Comparison of ENCODE assay signal across 15 cellular contexts in genomic region chr16:14475370-14476139, GRCh38.
DNase-seq lines count a peak whose midpoint lies in the region; ATAC-seq, FAIRE-seq and TF ChIP-seq lines count a peak whose summit lies in the region.
"Had no signal": no experiment of that assay in that cellular context is flagged by ENCODE, and none has a peak within 500 bp of the region (broad histone marks: within the 10 kb centered on the region; RNA-seq: fewer than 3 reads in every experiment).

No MANE protein-coding gene starts in this region.

- H3K4me1 Mint-ChIP-seq in Calu3 (ENCODE audit: low read depth, unreplicated experiment) (peaks cover 43% of the 10 kb centered on the region), mesothelial cell of epicardium (no peaks in the 10 kb centered on the region)
- H3K4me1 Mint-ChIP-seq: B cell had no signal

- H3K27ac ChIP-seq in HepG2 (ENCODE audit: extremely low read length, insufficient read depth, low read length) (peak overlapping the region; percentile 58), mesenchymal stem cell (ENCODE audit: low read length, poor library complexity, severe bottlenecking) (no peak overlapping the region)

- peak; percentile 68 for FAIRE-seq in HepG2 (lab: Jason Lieb, UNC)
- FAIRE-seq: GM19239, K562 had no signal

- no peak overlapping the region for H2BK5ac ChIP-seq in mesenchymal stem cell (ENCODE audit: low read depth, low read length, poor library complexity, severe bottlenecking)

- no peak for TF ChIP-seq CTCF in Calu3 (IDR thresholded peaks at IDR 0.05; ENCODE audit: unreplicated experiment)
- TF ChIP-seq CTCF in HepG2 (CRISPR knock-in tag; IDR thresholded peaks at IDR 0.05), result no peak
- TF ChIP-seq CTCF in mesothelial cell of epicardium (IDR thresholded peaks at IDR 0.05; ENCODE audit: unreplicated experiment), result no peak
- no peak for TF ChIP-seq CTCF in GM13977 (IDR thresholded peaks at IDR 0.05; ENCODE audit: extremely low read depth, insufficient read depth, missing control alignments)

- TF ChIP-seq POLR2A in HepG2 (IDR thresholded peaks at IDR 0.05; ENCODE audit: insufficient read depth in 1 of 2, low read depth in 2 of 2, low read length in 2 of 2), result peak in 1 of 2 experiments; percentile 31; a peak in 1 of 4 replicates

- H3K79me2 ChIP-seq in HepG2 (ENCODE audit: insufficient read depth, low read length), result no peaks in the 10 kb centered on the region

- H3K14ac ChIP-seq in mesenchymal stem cell (ENCODE audit: low read length in 2 of 2), result no peak overlapping the region

- TF ChIP-seq EP300 in HepG2 (IDR thresholded peaks at IDR 0.05; ENCODE audit: low read depth in 2 of 2, low read length in 2 of 2) (peak in 1 of 2 experiments; percentile 39; a peak in 1 of 4 replicates), HepG2 (CRISPR knock-in tag; IDR thresholded peaks at IDR 0.05; ENCODE audit: borderline replicate concordance) (0 out of 2 replicates have a peak, but pooled peaks have one; percentile 8)

- H3K4me3 Mint-ChIP-seq in Calu3 (ENCODE audit: low read depth, unreplicated experiment), result peak overlapping the region; percentile 21
- H3K4me3 Mint-ChIP-seq in mesothelial cell of epicardium, result no peak overlapping the region
- H3K4me3 Mint-ChIP-seq: B cell had no signal

- H4K8ac ChIP-seq in mesenchymal stem cell (ENCODE audit: low read length), result no peak overlapping the region

- H3K27me3 Mint-ChIP-seq in Calu3 (ENCODE audit: unreplicated experiment), result no peaks in the 10 kb centered on the region
- no peaks in the 10 kb centered on the region for H3K27me3 Mint-ChIP-seq in mesothelial cell of epicardium (ENCODE audit: low read depth)
- H3K27me3 Mint-ChIP-seq: B cell had no signal

- intact Hi-C loops in Calu3 (cut with micrococcal nuclease; ENCODE audit: unreplicated experiment), result no loop called here
- intact Hi-C loops in HepG2 (cut with micrococcal nuclease; ENCODE audit: unreplicated experiment), result loop anchor here (1.0 kb wide), 2 partner anchors 11 to 54 kb away; no protein-coding TSS in a partner anchor

- H4K91ac ChIP-seq in mesenchymal stem cell (ENCODE audit: low read length), result no peak overlapping the region

- H3K4me3 ChIP-seq in HepG2 (replicated peaks in 1 of 3; ENCODE audit: insufficient read depth in 1 of 3, low read depth in 2 of 3, low read length in 3 of 3) (no peak overlapping the region; a peak in 1 of 6 replicates), mesenchymal stem cell (ENCODE audit: insufficient read depth in 1 of 2, low read depth in 1 of 2, low read length in 2 of 2) (no peak overlapping the region)
- H3K4me3 ChIP-seq: K562 had no signal

- H3K27me3 ChIP-seq in HepG2 (ENCODE audit: control insufficient read depth in 1 of 2, insufficient read depth in 2 of 2, low read length in 2 of 2) (no peaks in the 10 kb centered on the region), mesenchymal stem cell (ENCODE audit: control insufficient read depth in 1 of 2, insufficient read depth in 1 of 2, low read length in 2 of 2) (no peaks in the 10 kb centered on the region)

- peak; percentile 21; the same call in 1 of the 2 replicates for TF ChIP-seq RAD21 in HepG2 (CRISPR knock-in tag; IDR thresholded peaks at IDR 0.05)

- in situ Hi-C loops in HepG2 (cut with HindIII; ENCODE audit: extremely low pct_ligation_motif_present, low pct_unique_long_range_greater_than_20kb) (no loop called here), GM13977 (cut with MboI; ENCODE audit: low pct_unique_long_range_greater_than_20kb, low sequenced_read_pairs, unreplicated experiment) (no loop called here)

- no peak overlapping the region for H3K18ac ChIP-seq in mesenchymal stem cell (ENCODE audit: low read depth in 1 of 2, low read length in 2 of 2)

- no peak overlapping the region for H2BK120ac ChIP-seq in mesenchymal stem cell (ENCODE audit: low read depth, low read length)

- WGBS in HepG2 (ENCODE audit: low lambda C conversion rate), result 17% methylated on average over 7 of the region's 7 CpGs
- WGBS in mesenchymal stem cell, result 87% methylated on average over 7 of the region's 7 CpGs

- H3K79me1 ChIP-seq in mesenchymal stem cell (replicated peaks; ENCODE audit: low read length, poor library complexity, severe bottlenecking), result peaks cover 8% of the 10 kb centered on the region

- ATAC-seq in HepG2, result peak; percentile 99
- ATAC-seq: K562 had no signal

- peak; percentile 54 for DNase-seq in Calu3
- DNase-seq in NCI-H1092 (lab: John Stamatoyannopoulos, UW), result peak; percentile 28
- peak; percentile 67 to 79 for DNase-seq in SHP77 (lab: John Stamatoyannopoulos, UW)
- DNase-seq in HepG2 (ENCODE audit: low spot score), result peak; percentile 91
- no peak for DNase-seq in mesothelial cell of epicardium (ENCODE audit: low spot score in 2 of 2, unreplicated experiment in 2 of 2)
- DNase-seq in mesenchymal stem cell, result no peak
- DNase-seq in NCI-H2227 treated with DMSO at 0.1 percent for 48 hours (lab: John Stamatoyannopoulos, UW), result no peak
- no peak for DNase-seq in GM13977 (ENCODE audit: low spot score)
- DNase-seq: cortex of kidney; OCI-M1; stimulated activated CD4-positive, alpha-beta T cell treated with anti-CD3 and anti-CD28 coated beads, Interleukin-2, amount 100 ng/mL, for 24 hours; trophoblast cell had no signal

- H3K36me3 Mint-ChIP-seq in Calu3 (ENCODE audit: insufficient read depth, unreplicated experiment) (peaks cover 18% of the 10 kb centered on the region), mesothelial cell of epicardium (peaks cover 27% of the 10 kb centered on the region)

- H3K36me3 ChIP-seq in HepG2 (replicated peaks in 1 of 2; ENCODE audit: control insufficient read depth in 1 of 2, insufficient read depth in 2 of 2, low read length in 2 of 2), result peaks cover 0 to 23% of the 10 kb centered on the region in 2 experiments; a peak in 4 of 5 replicates
- H3K36me3 ChIP-seq in mesenchymal stem cell (ENCODE audit: control insufficient read depth in 1 of 2, insufficient read depth in 2 of 2, low read depth in 1 of 2, low read length in 2 of 2), result peaks cover 11 to 17% of the 10 kb centered on the region in 2 experiments

- peak overlapping the region; percentile 25; the same call in 1 of the 2 replicates for H3K9ac ChIP-seq in HepG2 (ENCODE audit: insufficient read depth, low read depth, low read length)
- H3K9ac ChIP-seq in mesenchymal stem cell (ENCODE audit: low read length), result no peak overlapping the region

- no peak overlapping the region for H3K4ac ChIP-seq in mesenchymal stem cell (ENCODE audit: low read depth in 1 of 2, low read length in 2 of 2)

- peaks cover 51% of the 10 kb centered on the region for H3K4me1 ChIP-seq in HepG2 (ENCODE audit: insufficient read depth, low read length)
- peaks cover 1% of the 10 kb centered on the region for H3K4me1 ChIP-seq in mesenchymal stem cell (ENCODE audit: control insufficient read depth, insufficient read depth, low read depth, low read length)

- POLR2A ChIA-PET in HepG2 (lab: Yijun Ruan, JAX), result interaction anchor here (0.9 to 1.6 kb wide), 5 partner anchors 11 to 70 kb away, joined by 3 to 18 read pairs (median 9); no protein-coding TSS in a partner anchor

- H3K27ac Mint-ChIP-seq in Calu3 (ENCODE audit: unreplicated experiment) (peak overlapping the region; percentile 60), mesothelial cell of epicardium (no peak overlapping the region)
- H3K27ac Mint-ChIP-seq: B cell had no signal

- H2BK15ac ChIP-seq in mesenchymal stem cell (ENCODE audit: low read depth, poor library complexity, severe bottlenecking), result no peak overlapping the region

- CTCF ChIA-PET in Calu3 (lab: Charles Lee), result interaction anchor here (0.7 to 1.0 kb wide), 2 partner anchors 11 to 174 kb away, joined by 3 read pairs; no protein-coding TSS in a partner anchor
- CTCF ChIA-PET in HepG2 (lab: Yijun Ruan, JAX; ENCODE audit: low intra/inter-chr PET ratio, low total read pairs), result no interaction called here

- H3K9me3 Mint-ChIP-seq in Calu3 (ENCODE audit: low read depth, unreplicated experiment) (no peaks in the 10 kb centered on the region), mesothelial cell of epicardium (peaks cover 15% of the 10 kb centered on the region)

- H3K4me2 ChIP-seq in HepG2 (ENCODE audit: low read depth, low read length), result peak overlapping the region; percentile 37
- H3K4me2 ChIP-seq in mesenchymal stem cell (ENCODE audit: low read length, poor library complexity, severe bottlenecking), result no peak overlapping the region

- BruUV-seq in Calu3 (replicated peaks; lab: Mats Ljungman, UMichigan) (no TSS peak), HepG2 (replicated peaks; lab: Mats Ljungman, UMichigan) (no TSS peak)

- no peaks in the 10 kb centered on the region for H4K20me1 ChIP-seq in HepG2 (ENCODE audit: insufficient read depth, low read length)

- H3K9me3 ChIP-seq in HepG2 (ENCODE audit: low read length) (peaks cover 9% of the 10 kb centered on the region; the same call in 1 of the 2 replicates), mesenchymal stem cell (ENCODE audit: control insufficient read depth, low read length) (peaks cover 2% of the 10 kb centered on the region)

- no peak overlapping the region for H3K23ac ChIP-seq in mesenchymal stem cell (ENCODE audit: low read length in 2 of 2)

- H2BK12ac ChIP-seq in mesenchymal stem cell (ENCODE audit: low read length in 2 of 2), result no peak overlapping the region

- H2AK5ac ChIP-seq in mesenchymal stem cell (ENCODE audit: low read length, severe bottlenecking), result no peak overlapping the region

- H2AFZ ChIP-seq in HepG2 (ENCODE audit: low read length), result no peak overlapping the region
- no peak overlapping the region for H2AFZ ChIP-seq in mesenchymal stem cell (ENCODE audit: low read depth, low read length)

TF ChIP-seq in HepG2, 621 proteins besides CTCF, POLR2A, EP300 and RAD21 (continues in another document):
- TF ChIP-seq ZNF282 (IDR thresholded peaks at IDR 0.05; ENCODE audit: partially characterized antibody) (no peak), ZFAT (CRISPR knock-in tag; conservative IDR thresholded peaks at IDR 0.05) (no peak), JUN (CRISPR knock-in tag; IDR thresholded peaks at IDR 0.05) (no peak), ZFP62 (CRISPR knock-in tag; IDR thresholded peaks at IDR 0.05) (no peak), ZNF34 (CRISPR knock-in tag; IDR thresholded peaks at IDR 0.05; ENCODE audit: borderline replicate concordance) (no peak), CREBL2 (CRISPR knock-in tag; IDR thresholded peaks at IDR 0.05; ENCODE audit: borderline replicate concordance) (no peak), MTERF4 (CRISPR knock-in tag; IDR thresholded peaks at IDR 0.05) (no peak), RFX3 (CRISPR knock-in tag; IDR thresholded peaks at IDR 0.05) (no peak), POLR2AphosphoS5 (IDR thresholded peaks at IDR 0.05; ENCODE audit: low read depth, low read length) (0 out of 2 replicates have a peak, but pooled peaks have one; percentile 45)

Comparison
In these comparisons a context has a peak if more than half of its experiments do, and no peak if none do; other contexts are left out.
1. DNase-seq: peak in Calu3 (single experiment), NCI-H1092 (single experiment), SHP77 (2 of 2) and HepG2 (single experiment); none in mesothelial cell of epicardium (0 of 2), mesenchymal stem cell (single experiment), NCI-H2227 treated with DMSO at 0.1 percent for 48 hours (single experiment) and GM13977 (single experiment).